7 cellular contexts compared by ENCODE assay signal in the genomic region with DNA sequence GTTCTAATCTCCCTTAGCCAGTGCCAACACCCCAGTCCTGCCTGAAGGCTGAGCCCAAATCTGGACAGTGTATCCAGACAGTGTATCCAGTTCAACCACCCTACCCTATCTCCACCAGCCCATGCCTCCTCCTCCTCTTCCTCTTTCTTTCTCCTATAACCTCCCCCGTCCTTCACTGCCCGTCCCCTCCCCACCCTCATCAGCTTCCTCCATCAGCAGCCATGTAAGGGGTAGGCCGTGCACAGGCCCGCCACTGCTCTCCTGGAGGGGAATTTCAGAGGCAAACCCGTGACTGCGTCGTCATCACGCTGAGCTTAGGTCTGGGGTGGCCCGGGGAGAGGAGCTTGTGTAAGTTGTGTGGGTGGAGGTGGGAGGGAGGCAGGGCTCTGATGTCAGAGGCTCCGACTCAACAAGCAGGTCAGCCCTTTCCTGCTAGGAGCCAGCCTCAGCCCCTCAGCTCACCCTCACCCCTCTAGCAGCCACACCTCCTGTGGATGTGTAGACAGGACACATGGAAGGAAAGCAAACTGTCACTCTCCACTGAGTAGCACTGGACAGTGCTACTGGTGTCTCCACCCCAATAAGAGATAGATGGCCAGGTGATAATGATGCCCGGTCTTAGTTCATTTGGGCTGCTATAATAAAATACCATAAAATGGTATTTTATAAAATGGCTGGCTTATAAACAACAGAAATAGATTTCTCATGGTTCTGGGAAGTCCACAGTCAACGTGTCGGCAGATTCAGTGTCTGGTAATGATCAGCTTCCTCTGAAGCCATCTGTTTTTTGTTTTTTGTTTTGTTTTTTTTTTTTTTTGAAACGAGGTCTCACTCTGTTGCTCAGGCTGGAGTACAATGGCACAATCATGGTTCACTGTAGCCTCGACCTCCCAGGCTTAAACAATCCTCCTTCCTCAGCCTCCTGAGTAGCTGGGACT. TPM values are rescaled to one million over a fixed set of nuclear protein-coding genes. Genes with fewer than 3 reads are reported as not detected.
DNase-seq lines count a peak whose midpoint lies in the region; ATAC-seq and TF ChIP-seq lines count a peak whose summit lies in the region.

No MANE protein-coding gene starts in this region.

- no peak for TF ChIP-seq EP300 in stomach (IDR thresholded peaks at IDR 0.05)

- TF ChIP-seq CTCF in nephron (IDR thresholded peaks at IDR 0.05; ENCODE audit: unreplicated experiment in 3 of 3) (no peak), stomach (IDR thresholded peaks at IDR 0.05) (no peak)

- DNase-seq in activated CD4-positive, CD25-positive, alpha-beta regulatory T cell treated with anti-CD3 and anti-CD28 coated beads, Interleukin-2, amount 50 U/mL, for 72 hours = peak; percentile 75
- peak; percentile 45 to 76 for DNase-seq in central memory CD8-positive, alpha-beta T cell (ENCODE audit: low spot score in 2 of 2)
- DNase-seq in stomach (peak; percentile 41), SJCRH30 (no peak)

- peak; percentile 89 for ATAC-seq in GM19395 (IDR thresholded peaks at IDR 0.05; ENCODE audit: unreplicated experiment)
- ATAC-seq in HG03457 (IDR thresholded peaks at IDR 0.05; ENCODE audit: unreplicated experiment) = peak; percentile 89
- peak; percentile 99 for ATAC-seq in central memory CD8-positive, alpha-beta T cell (replicated peaks; ENCODE audit: extremely low read depth, poor library complexity, severe bottlenecking)

- intact Hi-C loops in stomach (cut with DNase I; ENCODE audit: low total_unique reads) = no loop called here

- no peak overlapping the region for H3K4me3 Mint-ChIP-seq in central memory CD8-positive, alpha-beta T cell
- no peak overlapping the region for H3K4me3 Mint-ChIP-seq in nephron

- no peaks in the 10 kb centered on the region for H3K36me3 Mint-ChIP-seq in central memory CD8-positive, alpha-beta T cell (ENCODE audit: insufficient read depth)
- no peaks in the 10 kb centered on the region for H3K36me3 Mint-ChIP-seq in nephron (ENCODE audit: low read depth)

- H3K9me3 ChIP-seq in stomach = peaks cover 0 to 6% (median 0%) of the 10 kb centered on the region in 4 donors
- no peaks in the 10 kb centered on the region for H3K9me3 ChIP-seq in SJCRH30 (replicated peaks)

- TF ChIP-seq POLR2A in stomach (IDR thresholded peaks at IDR 0.05) = no peak

- peak overlapping the region; percentile 70 for H3K27ac Mint-ChIP-seq in central memory CD8-positive, alpha-beta T cell (ENCODE audit: low read depth)
- H3K27ac Mint-ChIP-seq in nephron = peak overlapping the region; percentile 49 to 83 (median 61)

- WGBS in stomach, 5 donors = 49 to 67% (median 61%) methylated on average over 13 to 15 of the region's 15 CpGs

- no peaks in the 10 kb centered on the region for H3K27me3 Mint-ChIP-seq in central memory CD8-positive, alpha-beta T cell
- no peaks in the 10 kb centered on the region for H3K27me3 Mint-ChIP-seq in nephron (ENCODE audit: low read depth)

- no peaks in the 10 kb centered on the region for H3K27me3 ChIP-seq in stomach
- H3K27me3 ChIP-seq in SJCRH30 = no peaks in the 10 kb centered on the region

- no peak overlapping the region for H3K4me3 ChIP-seq in stomach
- no peak overlapping the region for H3K4me3 ChIP-seq in SJCRH30

- H3K27ac ChIP-seq in stomach (peak overlapping the region in 1 of 5 donors; percentile 9), SJCRH30 (no peak overlapping the region)

- H3K4me1 ChIP-seq in stomach = peaks cover 0 to 14% (median 2%) of the 10 kb centered on the region in 4 donors
- H3K4me1 ChIP-seq in SJCRH30 = peaks cover 15% of the 10 kb centered on the region

- H3K4me1 Mint-ChIP-seq in central memory CD8-positive, alpha-beta T cell = peaks cover 13% of the 10 kb centered on the region
- H3K4me1 Mint-ChIP-seq in nephron = peaks cover 29% of the 10 kb centered on the region

- H3K9me3 Mint-ChIP-seq in central memory CD8-positive, alpha-beta T cell = no peaks in the 10 kb centered on the region
- peaks cover 8% of the 10 kb centered on the region for H3K9me3 Mint-ChIP-seq in nephron

- H3K36me3 ChIP-seq in stomach (no peaks in the 10 kb centered on the region), SJCRH30 (no peaks in the 10 kb centered on the region)

RNA-seq across cellular contexts. Expression of gene IRF2BPL, which starts 50.4 kb away (rescaled TPM):
- total RNA-seq in stomach = 10 to 100 TPM in 4 of 5 donors, 1 to 10 TPM in 1; 5.3 to 43.6 (median 28.4) TPM
- 10 to 100 TPM in 2 of 3 donors, 1 to 10 TPM in 1; 8.5 to 17.7 (median 10.5) TPM for polyA plus RNA-seq in stomach
- total RNA-seq in SJCRH30 (2014; rRNA removed; shearing (Covaris generic)) = 21.7 and 23.5 TPM in 2 replicates

Comparison
In these comparisons a context has a peak if more than half of its experiments do, and no peak if none do; other contexts are left out.
1. DNase-seq: peak in activated CD4-positive, CD25-positive, alpha-beta regulatory T cell treated with anti-CD3 and anti-CD28 coated beads, Interleukin-2, amount 50 U/mL, for 72 hours (single experiment), central memory CD8-positive, alpha-beta T cell (2 of 2) and stomach (single experiment); none in SJCRH30 (0 of 2).
2. Peak in every context shown above with its lines, with median percentiles within 50 percentile points of each other: ATAC-seq.